1 cellular context compared by ENCODE assay signal in the genomic region with DNA sequence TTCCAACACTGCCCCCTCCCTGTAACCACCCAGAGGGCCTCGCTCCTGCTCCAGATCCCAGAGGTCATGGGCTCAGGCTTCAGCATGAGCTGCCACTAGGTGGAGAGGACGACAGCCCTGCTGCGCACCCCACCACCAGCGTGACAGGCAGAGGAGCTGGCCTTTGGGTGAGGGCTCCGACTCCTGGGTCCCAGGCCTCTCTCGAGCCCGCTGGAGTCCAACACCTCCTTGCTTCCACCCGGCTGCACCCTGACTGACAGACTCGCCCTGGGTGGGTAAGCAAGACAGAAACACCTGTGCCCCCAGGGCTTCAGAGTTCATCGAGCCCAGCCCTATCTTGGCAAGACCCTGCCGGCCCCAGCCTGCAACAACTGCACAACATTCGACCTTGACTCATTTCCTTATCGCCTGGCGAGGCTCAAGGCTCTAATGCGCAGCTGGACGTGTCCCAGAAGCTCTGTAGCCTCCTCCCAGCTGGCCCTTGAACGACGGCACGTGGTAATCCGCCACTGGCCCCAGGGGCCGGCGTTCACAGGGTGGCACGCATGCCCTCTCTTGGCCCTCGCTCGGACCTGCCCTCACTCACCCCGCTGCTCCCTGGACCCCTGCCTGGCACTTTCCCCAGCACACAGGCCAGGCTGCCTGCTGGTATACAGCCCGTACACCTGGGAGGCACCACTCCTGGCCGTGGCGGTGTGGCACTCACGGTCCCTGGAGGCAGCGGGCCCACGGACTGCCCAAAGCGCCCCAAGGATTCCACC.
TF ChIP-seq lines count a peak whose summit lies in the region.

No MANE protein-coding gene starts in this region.

TF ChIP-seq in HepG2, 621 proteins besides CTCF, POLR2A, EP300 and RAD21 (continued from another document and continues in another):
- TF ChIP-seq, protein P1, sequence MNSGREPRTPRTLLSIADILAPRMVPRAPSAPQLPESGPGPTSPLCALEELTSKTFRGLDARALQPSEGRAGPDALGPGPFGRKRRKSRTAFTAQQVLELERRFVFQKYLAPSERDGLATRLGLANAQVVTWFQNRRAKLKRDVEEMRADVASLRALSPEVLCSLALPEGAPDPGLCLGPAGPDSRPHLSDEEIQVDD (CRISPR knock-in tag; IDR thresholded peaks at IDR 0.05; ENCODE audit: borderline replicate concordance): no peak
- TF ChIP-seq, protein P2, sequence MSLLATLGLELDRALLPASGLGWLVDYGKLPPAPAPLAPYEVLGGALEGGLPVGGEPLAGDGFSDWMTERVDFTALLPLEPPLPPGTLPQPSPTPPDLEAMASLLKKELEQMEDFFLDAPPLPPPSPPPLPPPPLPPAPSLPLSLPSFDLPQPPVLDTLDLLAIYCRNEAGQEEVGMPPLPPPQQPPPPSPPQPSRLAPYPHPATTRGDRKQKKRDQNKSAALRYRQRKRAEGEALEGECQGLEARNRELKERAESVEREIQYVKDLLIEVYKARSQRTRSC (CRISPR knock-in tag; IDR thresholded peaks at IDR 0.05; ENCODE audit: low read depth): no peak
- TF ChIP-seq SP4 (CRISPR knock-in tag; IDR thresholded peaks at IDR 0.05): no peak
- TF ChIP-seq, protein P3, sequence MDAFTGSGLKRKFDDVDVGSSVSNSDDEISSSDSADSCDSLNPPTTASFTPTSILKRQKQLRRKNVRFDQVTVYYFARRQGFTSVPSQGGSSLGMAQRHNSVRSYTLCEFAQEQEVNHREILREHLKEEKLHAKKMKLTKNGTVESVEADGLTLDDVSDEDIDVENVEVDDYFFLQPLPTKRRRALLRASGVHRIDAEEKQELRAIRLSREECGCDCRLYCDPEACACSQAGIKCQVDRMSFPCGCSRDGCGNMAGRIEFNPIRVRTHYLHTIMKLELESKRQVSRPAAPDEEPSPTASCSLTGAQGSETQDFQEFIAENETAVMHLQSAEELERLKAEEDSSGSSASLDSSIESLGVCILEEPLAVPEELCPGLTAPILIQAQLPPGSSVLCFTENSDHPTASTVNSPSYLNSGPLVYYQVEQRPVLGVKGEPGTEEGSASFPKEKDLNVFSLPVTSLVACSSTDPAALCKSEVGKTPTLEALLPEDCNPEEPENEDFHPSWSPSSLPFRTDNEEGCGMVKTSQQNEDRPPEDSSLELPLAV (CRISPR knock-in tag; conservative IDR thresholded peaks at IDR 0.05; ENCODE audit: low read depth): no peak
- peak; percentile 37; the same call in 1 of the 2 replicates for TF ChIP-seq GATAD2A (CRISPR knock-in tag; IDR thresholded peaks at IDR 0.05)
- TF ChIP-seq, protein P4, sequence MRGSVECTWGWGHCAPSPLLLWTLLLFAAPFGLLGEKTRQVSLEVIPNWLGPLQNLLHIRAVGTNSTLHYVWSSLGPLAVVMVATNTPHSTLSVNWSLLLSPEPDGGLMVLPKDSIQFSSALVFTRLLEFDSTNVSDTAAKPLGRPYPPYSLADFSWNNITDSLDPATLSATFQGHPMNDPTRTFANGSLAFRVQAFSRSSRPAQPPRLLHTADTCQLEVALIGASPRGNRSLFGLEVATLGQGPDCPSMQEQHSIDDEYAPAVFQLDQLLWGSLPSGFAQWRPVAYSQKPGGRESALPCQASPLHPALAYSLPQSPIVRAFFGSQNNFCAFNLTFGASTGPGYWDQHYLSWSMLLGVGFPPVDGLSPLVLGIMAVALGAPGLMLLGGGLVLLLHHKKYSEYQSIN (CRISPR knock-in tag; IDR thresholded peaks at IDR 0.05; ENCODE audit: borderline replicate concordance): no peak
- TF ChIP-seq CBX2 (IDR thresholded peaks at IDR 0.05; ENCODE audit: low read depth, low read length): no peak
- no peak for TF ChIP-seq CBX2 (CRISPR knock-in tag; IDR thresholded peaks at IDR 0.05; ENCODE audit: low read depth)
- TF ChIP-seq, protein P5, sequence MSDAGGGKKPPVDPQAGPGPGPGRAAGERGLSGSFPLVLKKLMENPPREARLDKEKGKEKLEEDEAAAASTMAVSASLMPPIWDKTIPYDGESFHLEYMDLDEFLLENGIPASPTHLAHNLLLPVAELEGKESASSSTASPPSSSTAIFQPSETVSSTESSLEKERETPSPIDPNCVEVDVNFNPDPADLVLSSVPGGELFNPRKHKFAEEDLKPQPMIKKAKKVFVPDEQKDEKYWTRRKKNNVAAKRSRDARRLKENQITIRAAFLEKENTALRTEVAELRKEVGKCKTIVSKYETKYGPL (CRISPR knock-in tag; IDR thresholded peaks at IDR 0.05): no peak
- TF ChIP-seq, protein P6, sequence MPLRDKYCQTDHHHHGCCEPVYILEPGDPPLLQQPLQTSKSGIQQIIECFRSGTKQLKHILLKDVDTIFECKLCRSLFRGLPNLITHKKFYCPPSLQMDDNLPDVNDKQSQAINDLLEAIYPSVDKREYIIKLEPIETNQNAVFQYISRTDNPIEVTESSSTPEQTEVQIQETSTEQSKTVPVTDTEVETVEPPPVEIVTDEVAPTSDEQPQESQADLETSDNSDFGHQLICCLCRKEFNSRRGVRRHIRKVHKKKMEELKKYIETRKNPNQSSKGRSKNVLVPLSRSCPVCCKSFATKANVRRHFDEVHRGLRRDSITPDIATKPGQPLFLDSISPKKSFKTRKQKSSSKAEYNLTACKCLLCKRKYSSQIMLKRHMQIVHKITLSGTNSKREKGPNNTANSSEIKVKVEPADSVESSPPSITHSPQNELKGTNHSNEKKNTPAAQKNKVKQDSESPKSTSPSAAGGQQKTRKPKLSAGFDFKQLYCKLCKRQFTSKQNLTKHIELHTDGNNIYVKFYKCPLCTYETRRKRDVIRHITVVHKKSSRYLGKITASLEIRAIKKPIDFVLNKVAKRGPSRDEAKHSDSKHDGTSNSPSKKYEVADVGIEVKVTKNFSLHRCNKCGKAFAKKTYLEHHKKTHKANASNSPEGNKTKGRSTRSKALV (CRISPR knock-in tag; IDR thresholded peaks at IDR 0.05): no peak
- TF ChIP-seq, protein P7, sequence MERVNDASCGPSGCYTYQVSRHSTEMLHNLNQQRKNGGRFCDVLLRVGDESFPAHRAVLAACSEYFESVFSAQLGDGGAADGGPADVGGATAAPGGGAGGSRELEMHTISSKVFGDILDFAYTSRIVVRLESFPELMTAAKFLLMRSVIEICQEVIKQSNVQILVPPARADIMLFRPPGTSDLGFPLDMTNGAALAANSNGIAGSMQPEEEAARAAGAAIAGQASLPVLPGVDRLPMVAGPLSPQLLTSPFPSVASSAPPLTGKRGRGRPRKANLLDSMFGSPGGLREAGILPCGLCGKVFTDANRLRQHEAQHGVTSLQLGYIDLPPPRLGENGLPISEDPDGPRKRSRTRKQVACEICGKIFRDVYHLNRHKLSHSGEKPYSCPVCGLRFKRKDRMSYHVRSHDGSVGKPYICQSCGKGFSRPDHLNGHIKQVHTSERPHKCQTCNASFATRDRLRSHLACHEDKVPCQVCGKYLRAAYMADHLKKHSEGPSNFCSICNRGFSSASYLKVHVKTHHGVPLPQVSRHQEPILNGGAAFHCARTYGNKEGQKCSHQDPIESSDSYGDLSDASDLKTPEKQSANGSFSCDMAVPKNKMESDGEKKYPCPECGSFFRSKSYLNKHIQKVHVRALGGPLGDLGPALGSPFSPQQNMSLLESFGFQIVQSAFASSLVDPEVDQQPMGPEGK (CRISPR knock-in tag; IDR thresholded peaks at IDR 0.05): peak; percentile 61; the same call in 1 of the 2 replicates
- TF ChIP-seq STAG1 (CRISPR knock-in tag; IDR thresholded peaks at IDR 0.05): peak; percentile 72
- no peak for TF ChIP-seq ZNF558 (CRISPR knock-in tag; IDR thresholded peaks at IDR 0.05; ENCODE audit: borderline replicate concordance)
- TF ChIP-seq ZNF383 (CRISPR knock-in tag; IDR thresholded peaks at IDR 0.05; ENCODE audit: borderline replicate concordance): no peak
- TF ChIP-seq, protein P8, sequence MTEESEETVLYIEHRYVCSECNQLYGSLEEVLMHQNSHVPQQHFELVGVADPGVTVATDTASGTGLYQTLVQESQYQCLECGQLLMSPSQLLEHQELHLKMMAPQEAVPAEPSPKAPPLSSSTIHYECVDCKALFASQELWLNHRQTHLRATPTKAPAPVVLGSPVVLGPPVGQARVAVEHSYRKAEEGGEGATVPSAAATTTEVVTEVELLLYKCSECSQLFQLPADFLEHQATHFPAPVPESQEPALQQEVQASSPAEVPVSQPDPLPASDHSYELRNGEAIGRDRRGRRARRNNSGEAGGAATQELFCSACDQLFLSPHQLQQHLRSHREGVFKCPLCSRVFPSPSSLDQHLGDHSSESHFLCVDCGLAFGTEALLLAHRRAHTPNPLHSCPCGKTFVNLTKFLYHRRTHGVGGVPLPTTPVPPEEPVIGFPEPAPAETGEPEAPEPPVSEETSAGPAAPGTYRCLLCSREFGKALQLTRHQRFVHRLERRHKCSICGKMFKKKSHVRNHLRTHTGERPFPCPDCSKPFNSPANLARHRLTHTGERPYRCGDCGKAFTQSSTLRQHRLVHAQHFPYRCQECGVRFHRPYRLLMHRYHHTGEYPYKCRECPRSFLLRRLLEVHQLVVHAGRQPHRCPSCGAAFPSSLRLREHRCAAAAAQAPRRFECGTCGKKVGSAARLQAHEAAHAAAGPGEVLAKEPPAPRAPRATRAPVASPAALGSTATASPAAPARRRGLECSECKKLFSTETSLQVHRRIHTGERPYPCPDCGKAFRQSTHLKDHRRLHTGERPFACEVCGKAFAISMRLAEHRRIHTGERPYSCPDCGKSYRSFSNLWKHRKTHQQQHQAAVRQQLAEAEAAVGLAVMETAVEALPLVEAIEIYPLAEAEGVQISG (CRISPR knock-in tag; IDR thresholded peaks at IDR 0.05): no peak
- no peak for TF ChIP-seq ZFYVE20 (CRISPR knock-in tag; IDR thresholded peaks at IDR 0.05; ENCODE audit: borderline replicate concordance, low read depth)
- TF ChIP-seq IRX3 (CRISPR knock-in tag; IDR thresholded peaks at IDR 0.05; ENCODE audit: borderline replicate concordance, low read depth): no peak
- TF ChIP-seq ZNF841 (CRISPR knock-in tag; IDR thresholded peaks at IDR 0.05; ENCODE audit: borderline replicate concordance): no peak
- peak; percentile 29 for TF ChIP-seq SMC3 (IDR thresholded peaks at IDR 0.05; ENCODE audit: low read length)
- TF ChIP-seq SP140L (CRISPR knock-in tag; IDR thresholded peaks at IDR 0.05; ENCODE audit: borderline replicate concordance): no peak
- peak; percentile 58; the same call in 1 of the 2 replicates for TF ChIP-seq ZBTB7B (CRISPR knock-in tag; IDR thresholded peaks at IDR 0.05)
- TF ChIP-seq SATB2 (CRISPR knock-in tag; IDR thresholded peaks at IDR 0.05): no peak
- no peak for TF ChIP-seq ZZZ3 (CRISPR knock-in tag; IDR thresholded peaks at IDR 0.05; ENCODE audit: borderline replicate concordance)
- no peak for TF ChIP-seq IKZF4 (CRISPR knock-in tag; IDR thresholded peaks at IDR 0.05; ENCODE audit: borderline replicate concordance, low read depth, not compliant biosample characterization)
- TF ChIP-seq DNMT3B (CRISPR knock-in tag; conservative IDR thresholded peaks at IDR 0.05): no peak
- TF ChIP-seq MEIS2 (CRISPR knock-in tag; IDR thresholded peaks at IDR 0.05): peak; percentile 38; the same call in 1 of the 2 replicates
- TF ChIP-seq, protein P9, sequence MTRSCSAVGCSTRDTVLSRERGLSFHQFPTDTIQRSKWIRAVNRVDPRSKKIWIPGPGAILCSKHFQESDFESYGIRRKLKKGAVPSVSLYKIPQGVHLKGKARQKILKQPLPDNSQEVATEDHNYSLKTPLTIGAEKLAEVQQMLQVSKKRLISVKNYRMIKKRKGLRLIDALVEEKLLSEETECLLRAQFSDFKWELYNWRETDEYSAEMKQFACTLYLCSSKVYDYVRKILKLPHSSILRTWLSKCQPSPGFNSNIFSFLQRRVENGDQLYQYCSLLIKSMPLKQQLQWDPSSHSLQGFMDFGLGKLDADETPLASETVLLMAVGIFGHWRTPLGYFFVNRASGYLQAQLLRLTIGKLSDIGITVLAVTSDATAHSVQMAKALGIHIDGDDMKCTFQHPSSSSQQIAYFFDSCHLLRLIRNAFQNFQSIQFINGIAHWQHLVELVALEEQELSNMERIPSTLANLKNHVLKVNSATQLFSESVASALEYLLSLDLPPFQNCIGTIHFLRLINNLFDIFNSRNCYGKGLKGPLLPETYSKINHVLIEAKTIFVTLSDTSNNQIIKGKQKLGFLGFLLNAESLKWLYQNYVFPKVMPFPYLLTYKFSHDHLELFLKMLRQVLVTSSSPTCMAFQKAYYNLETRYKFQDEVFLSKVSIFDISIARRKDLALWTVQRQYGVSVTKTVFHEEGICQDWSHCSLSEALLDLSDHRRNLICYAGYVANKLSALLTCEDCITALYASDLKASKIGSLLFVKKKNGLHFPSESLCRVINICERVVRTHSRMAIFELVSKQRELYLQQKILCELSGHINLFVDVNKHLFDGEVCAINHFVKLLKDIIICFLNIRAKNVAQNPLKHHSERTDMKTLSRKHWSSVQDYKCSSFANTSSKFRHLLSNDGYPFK (CRISPR knock-in tag; IDR thresholded peaks at IDR 0.05; ENCODE audit: borderline replicate concordance): no peak
- TF ChIP-seq, protein P10, sequence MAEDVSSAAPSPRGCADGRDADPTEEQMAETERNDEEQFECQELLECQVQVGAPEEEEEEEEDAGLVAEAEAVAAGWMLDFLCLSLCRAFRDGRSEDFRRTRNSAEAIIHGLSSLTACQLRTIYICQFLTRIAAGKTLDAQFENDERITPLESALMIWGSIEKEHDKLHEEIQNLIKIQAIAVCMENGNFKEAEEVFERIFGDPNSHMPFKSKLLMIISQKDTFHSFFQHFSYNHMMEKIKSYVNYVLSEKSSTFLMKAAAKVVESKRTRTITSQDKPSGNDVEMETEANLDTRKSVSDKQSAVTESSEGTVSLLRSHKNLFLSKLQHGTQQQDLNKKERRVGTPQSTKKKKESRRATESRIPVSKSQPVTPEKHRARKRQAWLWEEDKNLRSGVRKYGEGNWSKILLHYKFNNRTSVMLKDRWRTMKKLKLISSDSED (CRISPR knock-in tag; IDR thresholded peaks at IDR 0.05): no peak
- TF ChIP-seq, protein P11, sequence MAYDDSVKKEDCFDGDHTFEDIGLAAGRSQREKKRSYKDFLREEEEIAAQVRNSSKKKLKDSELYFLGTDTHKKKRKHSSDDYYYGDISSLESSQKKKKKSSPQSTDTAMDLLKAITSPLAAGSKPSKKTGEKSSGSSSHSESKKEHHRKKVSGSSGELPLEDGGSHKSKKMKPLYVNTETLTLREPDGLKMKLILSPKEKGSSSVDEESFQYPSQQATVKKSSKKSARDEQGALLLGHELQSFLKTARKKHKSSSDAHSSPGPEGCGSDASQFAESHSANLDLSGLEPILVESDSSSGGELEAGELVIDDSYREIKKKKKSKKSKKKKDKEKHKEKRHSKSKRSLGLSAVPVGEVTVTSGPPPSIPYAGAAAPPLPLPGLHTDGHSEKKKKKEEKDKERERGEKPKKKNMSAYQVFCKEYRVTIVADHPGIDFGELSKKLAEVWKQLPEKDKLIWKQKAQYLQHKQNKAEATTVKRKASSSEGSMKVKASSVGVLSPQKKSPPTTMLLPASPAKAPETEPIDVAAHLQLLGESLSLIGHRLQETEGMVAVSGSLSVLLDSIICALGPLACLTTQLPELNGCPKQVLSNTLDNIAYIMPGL (CRISPR knock-in tag; IDR thresholded peaks at IDR 0.05; ENCODE audit: borderline replicate concordance in 1 of 2, low read depth in 1 of 2): peak; percentile 44 to 58; a peak in 2 of 4 replicates
- TF ChIP-seq, protein P12, sequence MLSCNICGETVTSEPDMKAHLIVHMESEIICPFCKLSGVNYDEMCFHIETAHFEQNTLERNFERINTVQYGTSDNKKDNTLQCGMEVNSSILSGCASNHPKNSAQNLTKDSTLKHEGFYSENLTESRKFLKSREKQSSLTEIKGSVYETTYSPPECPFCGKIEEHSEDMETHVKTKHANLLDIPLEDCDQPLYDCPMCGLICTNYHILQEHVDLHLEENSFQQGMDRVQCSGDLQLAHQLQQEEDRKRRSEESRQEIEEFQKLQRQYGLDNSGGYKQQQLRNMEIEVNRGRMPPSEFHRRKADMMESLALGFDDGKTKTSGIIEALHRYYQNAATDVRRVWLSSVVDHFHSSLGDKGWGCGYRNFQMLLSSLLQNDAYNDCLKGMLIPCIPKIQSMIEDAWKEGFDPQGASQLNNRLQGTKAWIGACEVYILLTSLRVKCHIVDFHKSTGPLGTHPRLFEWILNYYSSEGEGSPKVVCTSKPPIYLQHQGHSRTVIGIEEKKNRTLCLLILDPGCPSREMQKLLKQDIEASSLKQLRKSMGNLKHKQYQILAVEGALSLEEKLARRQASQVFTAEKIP (CRISPR knock-in tag; IDR thresholded peaks at IDR 0.05; ENCODE audit: borderline replicate concordance): no peak
- no peak for TF ChIP-seq HNRNPK (IDR thresholded peaks at IDR 0.05; ENCODE audit: low read depth, low read length, poor library complexity, severe bottlenecking)
- peak; percentile 42; the same call in 1 of the 2 replicates for TF ChIP-seq SALL1 (CRISPR knock-in tag; IDR thresholded peaks at IDR 0.05)
- TF ChIP-seq PRMT3 (CRISPR knock-in tag; IDR thresholded peaks at IDR 0.05; ENCODE audit: borderline replicate concordance, low read depth): no peak
